12 cellular contexts compared by ENCODE assay signal in genomic region chr14:75158843-75159614, GRCh38. TPM values are rescaled to one million over a fixed set of nuclear protein-coding genes. Genes with fewer than 3 reads are reported as not detected.
DNase-seq lines count a peak whose midpoint lies in the region; ATAC-seq and TF ChIP-seq lines count a peak whose summit lies in the region.
"Had no signal": no experiment of that assay in that cellular context is flagged by ENCODE, and none has a peak within 500 bp of the region (broad histone marks: within the 10 kb centered on the region; RNA-seq: fewer than 3 reads in every experiment).

No MANE protein-coding gene starts in this region.

- H3K9ac ChIP-seq in liver (ENCODE audit: low read depth in 1 of 2, low read length in 2 of 2): no peak overlapping the region

- H3K36me3 Mint-ChIP-seq in GM23338 (ENCODE audit: low read depth): no peaks in the 10 kb centered on the region
- peaks cover 28% of the 10 kb centered on the region for H3K36me3 Mint-ChIP-seq in T-helper 2 cell treated with Interferon-gamma antibody and Interleukin-4, amounts not matched to agents 5 μg/mL and 100 μg/mL, for 36 hours (ENCODE audit: low read depth)

- H3K27ac ChIP-seq in GM23338 (ENCODE audit: low read depth): no peak overlapping the region; the same call in 1 of the 2 replicates
- peak overlapping the region; percentile 78 to 92 for H3K27ac ChIP-seq in liver (ENCODE audit: low read depth in 1 of 2, low read length in 2 of 2)
- H3K27ac ChIP-seq: pancreas had no signal

- peak; percentile 36 to 46 for TF ChIP-seq RAD21 in liver (IDR thresholded peaks at IDR 0.05)

- H3K27me3 Mint-ChIP-seq in GM23338 (ENCODE audit: insufficient read depth, low read depth, poor library complexity): peaks cover 2% of the 10 kb centered on the region
- no peaks in the 10 kb centered on the region for H3K27me3 Mint-ChIP-seq in T-helper 2 cell treated with Interferon-gamma antibody and Interleukin-4, amounts not matched to agents 5 μg/mL and 100 μg/mL, for 36 hours (ENCODE audit: low read depth)

- H3K9me2 ChIP-seq in GM23338 (ENCODE audit: insufficient read depth): no peaks in the 10 kb centered on the region

- DNase-seq in CD1c-positive myeloid dendritic cell (ENCODE audit: extremely low spot score) (peak; percentile 41), GM23338 (ENCODE audit: low spot score) (no peak), epidermal melanocyte (ENCODE audit: insufficient read length, low spot score) (no peak), AG08396 (ENCODE audit: low spot score) (no peak)
- DNase-seq in T-helper 2 cell treated with Interferon-gamma antibody and Interleukin-4, amounts not matched to agents 5 μg/mL and 100 μg/mL, for 36 hours (ENCODE audit: low spot score): no peak
- DNase-seq: HFFc6, left ventricle myocardium superior, NCI-H1694, pancreas had no signal

- no peaks in the 10 kb centered on the region for H3K9me3 ChIP-seq in liver (ENCODE audit: control insufficient read depth in 4 of 4, low read length in 3 of 4)
- H3K9me3 ChIP-seq: pancreas had no signal

- peaks cover 21% of the 10 kb centered on the region; the same call in 1 of the 2 replicates for H4K20me1 ChIP-seq in GM23338 (replicated peaks; ENCODE audit: insufficient read depth)

- 0 out of 2 replicates have a peak, but pooled peaks cover 2% of the 10 kb centered on the region for H3K4me1 ChIP-seq in GM23338 (ENCODE audit: insufficient read depth)
- peaks cover 3 to 15% (median 12%) of the 10 kb centered on the region in 4 donors for H3K4me1 ChIP-seq in liver (ENCODE audit: control insufficient read depth in 4 of 4, insufficient read depth in 4 of 4, low read length in 3 of 4)

- 98% methylated on average over 6 of the region's 6 CpGs for WGBS in liver

- H3K9me3 Mint-ChIP-seq in GM23338: no peaks in the 10 kb centered on the region
- no peaks in the 10 kb centered on the region for H3K9me3 Mint-ChIP-seq in T-helper 2 cell treated with Interferon-gamma antibody and Interleukin-4, amounts not matched to agents 5 μg/mL and 100 μg/mL, for 36 hours
- H3K9me3 Mint-ChIP-seq: HFFc6 had no signal

- no peak overlapping the region for H2AFZ ChIP-seq in GM23338

- H3K4me3 ChIP-seq in GM23338 (no peak overlapping the region), liver (ENCODE audit: low read depth in 1 of 3, low read length in 3 of 3) (no peak overlapping the region)
- H3K4me3 ChIP-seq: pancreas had no signal

- H3K79me2 ChIP-seq in GM23338 (replicated peaks; ENCODE audit: insufficient read depth): peaks cover 91% of the 10 kb centered on the region

- H3K4me2 ChIP-seq in GM23338: no peak overlapping the region

- H3K36me3 ChIP-seq in GM23338 (ENCODE audit: insufficient read depth) (no peaks in the 10 kb centered on the region), liver (ENCODE audit: control insufficient read depth in 4 of 4, insufficient read depth in 3 of 4, low read depth in 1 of 4, low read length in 3 of 4) (no peaks in the 10 kb centered on the region)
- H3K36me3 ChIP-seq: pancreas had no signal

- H3K27me3 ChIP-seq in GM23338 (ENCODE audit: insufficient read depth) (no peaks in the 10 kb centered on the region), liver (ENCODE audit: control insufficient read depth in 4 of 4, insufficient read depth in 4 of 4, low read length in 3 of 4) (no peaks in the 10 kb centered on the region)
- H3K27me3 ChIP-seq: pancreas had no signal

- H3K4me3 Mint-ChIP-seq in GM23338: no peak overlapping the region
- H3K4me3 Mint-ChIP-seq in T-helper 2 cell treated with Interferon-gamma antibody and Interleukin-4, amounts not matched to agents 5 μg/mL and 100 μg/mL, for 36 hours: no peak overlapping the region
- H3K4me3 Mint-ChIP-seq: HFFc6 had no signal

- H3K4me1 Mint-ChIP-seq in GM23338: peaks cover 22% of the 10 kb centered on the region; the same call in 2 of the 3 replicates
- peaks cover 62% of the 10 kb centered on the region for H3K4me1 Mint-ChIP-seq in T-helper 2 cell treated with Interferon-gamma antibody and Interleukin-4, amounts not matched to agents 5 μg/mL and 100 μg/mL, for 36 hours (ENCODE audit: low read depth)

- TF ChIP-seq CTCF in GM23338 (conservative IDR thresholded peaks at IDR 0.05; ENCODE audit: low read depth in 2 of 2) (no peak), liver (IDR thresholded peaks at IDR 0.05; ENCODE audit: low read depth, low read length, missing input control) (no peak)

- peak overlapping the region; percentile 45; the same call in 1 of the 2 replicates for H3K27ac Mint-ChIP-seq in GM23338
- peak overlapping the region; percentile 22 for H3K27ac Mint-ChIP-seq in T-helper 2 cell treated with Interferon-gamma antibody and Interleukin-4, amounts not matched to agents 5 μg/mL and 100 μg/mL, for 36 hours
- H3K27ac Mint-ChIP-seq: HFFc6 had no signal

- no peaks in the 10 kb centered on the region for H3F3A ChIP-seq in GM23338 (replicated peaks; ENCODE audit: low read depth)

- no peak for ATAC-seq in GM23338
- no peak for ATAC-seq in HG02678 (IDR thresholded peaks at IDR 0.05; ENCODE audit: unreplicated experiment)
- ATAC-seq in GM18861 (IDR thresholded peaks at IDR 0.05; ENCODE audit: unreplicated experiment): no peak
- ATAC-seq: left ventricle myocardium superior had no signal

TF ChIP-seq in GM23338, 12 proteins besides CTCF, POLR2A, EP300 and RAD21 (continues in another document):
- TF ChIP-seq ZNF331 (CRISPR knock-in tag; IDR thresholded peaks at IDR 0.05; ENCODE audit: low read depth) (no peak), POLR2AphosphoS5 (IDR thresholded peaks at IDR 0.05; ENCODE audit: low read depth) (no peak), REST (IDR thresholded peaks at IDR 0.05; ENCODE audit: unreplicated experiment) (no peak)

TF ChIP-seq in liver, 16 proteins besides CTCF, POLR2A, EP300 and RAD21 (continues in another document):
- TF ChIP-seq ZBTB33 (IDR thresholded peaks at IDR 0.05) (peak; percentile 22), HNF4A (conservative IDR thresholded peaks at IDR 0.05) (peak; percentile 69 to 76), GABPA (IDR thresholded peaks at IDR 0.05 in 1 of 2, conservative IDR thresholded peaks at IDR 0.05 in 1 of 2) (peak in 1 of 2 donors; percentile 26), FOXA1 (IDR thresholded peaks at IDR 0.05) (no peak), RXRA (IDR thresholded peaks at IDR 0.05) (peak; percentile 70 to 79), FOXA2 (IDR thresholded peaks at IDR 0.05) (peak; percentile 36), EGR1 (IDR thresholded peaks at IDR 0.05; ENCODE audit: low read depth in 2 of 2) (peak in 1 of 2 donors; percentile 60), SP1 (IDR thresholded peaks at IDR 0.05) (peak; percentile 36), TAF1 (conservative IDR thresholded peaks at IDR 0.05) (no peak), REST (IDR thresholded peaks at IDR 0.05) (no peak), JUND (IDR thresholded peaks at IDR 0.05) (peak; percentile 68 to 76), NR2F2 (IDR thresholded peaks at IDR 0.05) (no peak), YY1 (IDR thresholded peaks at IDR 0.05) (peak; percentile 26), HNF4G (IDR thresholded peaks at IDR 0.05) (no peak), ATF3 (IDR thresholded peaks at IDR 0.05) (peak; percentile 88)

RNA-seq across cellular contexts. Expression of gene TMED10, which starts 17.4 kb away (rescaled TPM):
- total RNA-seq in GM23338 (2014; rRNA removed; shearing (Covaris generic)): 196 and 237 TPM in 2 replicates
- polyA plus RNA-seq in GM23338 (2016; fragmentation: Nextera tagmentation; extraction: Ambion mirVana) (144 and 180 TPM in 2 replicates), liver (100 to 1,000 TPM; 206 to 349 TPM)
- 100 to 1,000 TPM; 167 to 297 TPM for total RNA-seq in liver

RNA-seq across cellular contexts. Expression of gene NEK9, which starts 32.2 kb away (rescaled TPM):
- 31.1 and 37.3 TPM in 2 replicates for total RNA-seq in GM23338 (2014; rRNA removed; shearing (Covaris generic))
- polyA plus RNA-seq in GM23338 (2016; fragmentation: Nextera tagmentation; extraction: Ambion mirVana) (13.9 and 16.3 TPM in 2 replicates), liver (10 to 100 TPM; 13.4 to 24.3 TPM)
- total RNA-seq in liver: 10 to 100 TPM; 35.2 to 46.0 TPM
